In genomic region chr6:169669147-169669546, GRCh38 we compare ENCODE assay signal across 1 cellular context.
TF ChIP-seq lines count a peak whose summit lies in the region.

No MANE protein-coding gene starts in this region.

TF ChIP-seq in endothelial cell of umbilical vein, 7 proteins besides CTCF, POLR2A, EP300 and RAD21:
- no peak for TF ChIP-seq MAX (IDR thresholded peaks at IDR 0.05; ENCODE audit: insufficient read depth, insufficient read length)
